Comparison of ENCODE assay signal across 1 cellular context in genomic region chr2:96685592-96686459, GRCh38.
TF ChIP-seq lines count a peak whose summit lies in the region.

No MANE protein-coding gene starts in this region.

TF ChIP-seq in HEK293, 187 proteins besides CTCF, POLR2A, EP300 and RAD21 (continued from another document):
- TF ChIP-seq ZBTB49 (tag by site-specific recombination; IDR thresholded peaks at IDR 0.05; ENCODE audit: low read depth) (no peak), ZNF214 (tag by site-specific recombination; IDR thresholded peaks at IDR 0.05; ENCODE audit: borderline replicate concordance) (no peak), ZNF221 (tag by site-specific recombination; IDR thresholded peaks at IDR 0.05; ENCODE audit: borderline replicate concordance) (no peak), ZFP37 (tag by site-specific recombination; IDR thresholded peaks at IDR 0.05) (no peak), ZNF394 (tag by site-specific recombination; IDR thresholded peaks at IDR 0.05; ENCODE audit: borderline replicate concordance) (0 out of 2 replicates have a peak, but pooled peaks have one; percentile 15), ZNF776 (tag by site-specific recombination; IDR thresholded peaks at IDR 0.05; ENCODE audit: borderline replicate concordance) (no peak), ZNF624 (tag by site-specific recombination; IDR thresholded peaks at IDR 0.05) (no peak), PATZ1 (tag by site-specific recombination; IDR thresholded peaks at IDR 0.05) (0 out of 2 replicates have a peak, but pooled peaks have one; percentile 12), PRDM6 (tag by site-specific recombination; IDR thresholded peaks at IDR 0.05) (no peak), ZFP3 (tag by site-specific recombination; IDR thresholded peaks at IDR 0.05; ENCODE audit: low read depth) (no peak), ZBTB26 (tag by site-specific recombination; optimal IDR thresholded peaks at IDR 0.05) (no peak), ZNF184 (tag by site-specific recombination; IDR thresholded peaks at IDR 0.05) (no peak), GLIS2 (tag by site-specific recombination; IDR thresholded peaks at IDR 0.05) (peak; percentile 36; the same call in 1 of the 2 replicates), ZNF600 (tag by site-specific recombination; IDR thresholded peaks at IDR 0.05) (peak; percentile 59; the same call in 1 of the 2 replicates), ZBTB48 (tag by site-specific recombination; IDR thresholded peaks at IDR 0.05) (0 out of 2 replicates have a peak, but pooled peaks have one; percentile 24), PRDM10 (tag by site-specific recombination; IDR thresholded peaks at IDR 0.05) (0 out of 2 replicates have a peak, but pooled peaks have one; percentile 5), ZNF121 (tag by site-specific recombination; IDR thresholded peaks at IDR 0.05) (peak; percentile 55; the same call in 1 of the 2 replicates), ZNF707 (tag by site-specific recombination; IDR thresholded peaks at IDR 0.05) (no peak), SP7 (tag by site-specific recombination; IDR thresholded peaks at IDR 0.05) (no peak)
